24 cellular contexts compared by ENCODE assay signal in the genomic region with DNA sequence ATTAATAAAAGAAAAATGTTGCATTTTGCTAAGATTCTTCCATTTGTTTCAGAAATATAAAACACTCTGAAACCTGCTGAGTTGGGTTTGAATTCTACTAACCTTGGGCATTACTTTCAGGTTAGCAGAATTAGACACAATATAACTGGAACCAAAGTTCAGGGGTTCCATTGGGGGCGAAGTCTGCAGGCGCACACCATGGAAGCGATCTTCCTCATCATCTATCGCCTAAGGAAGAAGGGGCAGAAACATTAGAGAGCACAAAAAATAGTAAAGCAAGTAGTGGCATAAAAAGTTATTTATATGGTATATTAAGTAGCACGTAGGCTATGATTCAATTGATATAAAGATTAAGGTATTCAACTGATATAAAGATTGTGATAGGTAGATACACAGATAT. TPM values are rescaled to one million over a fixed set of nuclear protein-coding genes. Genes with fewer than 3 reads are reported as not detected.
"Had no signal": no experiment of that assay in that cellular context is flagged by ENCODE, and none has a peak within 500 bp of the region (broad histone marks: within the 10 kb centered on the region; RNA-seq: fewer than 3 reads in every experiment).

No MANE protein-coding gene starts in this region.

- ATAC-seq: K562 had no signal

- H3K27ac ChIP-seq: HL-60, KMS-11, SJSA1 had no signal

- H3K4me2 ChIP-seq: KMS-11, SK-N-SH had no signal

- H3K9ac ChIP-seq: KMS-11, SK-N-SH had no signal

- H3K9me3 ChIP-seq: SJSA1, SK-N-SH had no signal

- H3K4me3 Mint-ChIP-seq: IgD-negative memory B cell had no signal

- H3K4me3 ChIP-seq: K562, SJSA1 had no signal

- H3K27me3 Mint-ChIP-seq: IgD-negative memory B cell had no signal

- H3K4me1 Mint-ChIP-seq: IgD-negative memory B cell had no signal

- H3K9me3 Mint-ChIP-seq: IgD-negative memory B cell had no signal

- DNase-seq: Kasumi-1, MM.1S, NCI-H1092 treated with DMSO at 0.1 percent for 48 hours, NCI-H1436, NCI-H187, NCI-H2029, NCI-H2081 treated with DMSO at 0.1 percent for 48 hours, NCI-H2171, NCI-H226, NCI-H446, NCI-H510A, NCI-H524 treated with DMSO at 0.1 percent for 48 hours, NCI-H69, NCI-H774, Right ventricle myocardium superior, RPMI8226, SIG-M5, SK-N-SH, SW 1271 had no signal

- H3K27me3 ChIP-seq: SJSA1 had no signal

- H3K27ac Mint-ChIP-seq: IgD-negative memory B cell had no signal

RNA-seq across cellular contexts. Expression of a gene that starts 48.3 kb away (rescaled TPM):
- total RNA-seq: K562 had no signal
- polyA plus RNA-seq: K562 had no signal
